Comparison of ENCODE assay signal across 1 cellular context in genomic region chr1:8404450-8405370, GRCh38.
TF ChIP-seq lines count a peak whose summit lies in the region.

No MANE protein-coding gene starts in this region.

TF ChIP-seq in GM12878, 131 proteins besides CTCF, POLR2A, EP300 and RAD21:
- no peak for TF ChIP-seq SUPT20H (IDR thresholded peaks at IDR 0.05; ENCODE audit: borderline replicate concordance, control insufficient read depth, low read depth, low read length)
- TF ChIP-seq TBL1XR1 (IDR thresholded peaks at IDR 0.05; ENCODE audit: low read depth, low read length), result no peak
- no peak for TF ChIP-seq ESRRA (IDR thresholded peaks at IDR 0.05; ENCODE audit: low read length)
- TF ChIP-seq TCF12 (IDR thresholded peaks at IDR 0.05; ENCODE audit: low read depth, low read length), result no peak
- no peak for TF ChIP-seq TAF1 (IDR thresholded peaks at IDR 0.05; ENCODE audit: borderline replicate concordance, low read depth, low read length)
- no peak for TF ChIP-seq SIX5 (IDR thresholded peaks at IDR 0.05; ENCODE audit: low read depth, low read length, severe bottlenecking)
- TF ChIP-seq, protein P1, sequence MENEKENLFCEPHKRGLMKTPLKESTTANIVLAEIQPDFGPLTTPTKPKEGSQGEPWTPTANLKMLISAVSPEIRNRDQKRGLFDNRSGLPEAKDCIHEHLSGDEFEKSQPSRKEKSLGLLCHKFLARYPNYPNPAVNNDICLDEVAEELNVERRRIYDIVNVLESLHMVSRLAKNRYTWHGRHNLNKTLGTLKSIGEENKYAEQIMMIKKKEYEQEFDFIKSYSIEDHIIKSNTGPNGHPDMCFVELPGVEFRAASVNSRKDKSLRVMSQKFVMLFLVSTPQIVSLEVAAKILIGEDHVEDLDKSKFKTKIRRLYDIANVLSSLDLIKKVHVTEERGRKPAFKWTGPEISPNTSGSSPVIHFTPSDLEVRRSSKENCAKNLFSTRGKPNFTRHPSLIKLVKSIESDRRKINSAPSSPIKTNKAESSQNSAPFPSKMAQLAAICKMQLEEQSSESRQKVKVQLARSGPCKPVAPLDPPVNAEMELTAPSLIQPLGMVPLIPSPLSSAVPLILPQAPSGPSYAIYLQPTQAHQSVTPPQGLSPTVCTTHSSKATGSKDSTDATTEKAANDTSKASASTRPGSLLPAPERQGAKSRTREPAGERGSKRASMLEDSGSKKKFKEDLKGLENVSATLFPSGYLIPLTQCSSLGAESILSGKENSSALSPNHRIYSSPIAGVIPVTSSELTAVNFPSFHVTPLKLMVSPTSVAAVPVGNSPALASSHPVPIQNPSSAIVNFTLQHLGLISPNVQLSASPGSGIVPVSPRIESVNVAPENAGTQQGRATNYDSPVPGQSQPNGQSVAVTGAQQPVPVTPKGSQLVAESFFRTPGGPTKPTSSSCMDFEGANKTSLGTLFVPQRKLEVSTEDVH (IDR thresholded peaks at IDR 0.05; ENCODE audit: low read depth, partially characterized antibody), result no peak
